ENCODE assay signal across 8 cellular contexts in genomic region chr6:36885461-36886401, GRCh38. TPM values are rescaled to one million over a fixed set of nuclear protein-coding genes. Genes with fewer than 3 reads are reported as not detected.
A peak's percentile ranks its signal among the peaks of the same experiment; 100 is the strongest.
DNase-seq lines count a peak whose midpoint lies in the region; ATAC-seq and TF ChIP-seq lines count a peak whose summit lies in the region.

Gene C6orf89, plus strand, starts transcription at chr6:36885952. Its CDS starts 13,493 bp downstream, at chr6:36899445.

- no peaks in the 10 kb centered on the region for H3K27me3 Mint-ChIP-seq in WTC11 (ENCODE audit: low read depth)

- CTCF ChIA-PET in WTC11 (lab: Charles Lee), result interaction anchor here (0.6 to 3.8 kb wide), 49 partner anchors 8 to 376 kb away, joined by 3 to 70 read pairs (median 4); partner anchors contain the start of genes MTCH1, PI16 and PPIL1

- H3K27ac Mint-ChIP-seq in WTC11, result peak within 1 kb of the TSS; percentile 96

- peaks cover 17% of the 10 kb centered on the region for H3K4me1 Mint-ChIP-seq in WTC11

- peak within 1 kb of the TSS; percentile 91 for H3K4me3 Mint-ChIP-seq in WTC11

- DNase-seq in AG10803 (ENCODE audit: low read depth) (peak; percentile 97), NCI-H226 (peak; percentile 93), WTC11 (ENCODE audit: low spot score) (peak; percentile 95), cardiac fibroblast (ENCODE audit: low read depth in 2 of 2) (peak; percentile 98), iPS-NIHi7 (ENCODE audit: extremely low spot score) (peak; percentile 94), smooth muscle cell of the brain vasculature (ENCODE audit: low read depth, low spot score) (peak; percentile 95)

- H3K9me3 Mint-ChIP-seq in WTC11, result peaks cover 8% of the 10 kb centered on the region

- peak; percentile 91 for TF ChIP-seq POLR2A in GM18951 (IDR thresholded peaks at IDR 0.05; ENCODE audit: extremely low read depth, insufficient read depth, insufficient read length)

- in situ Hi-C loops in GM18951 (cut with MboI; ENCODE audit: low sequenced_read_pairs, unreplicated experiment), result no loop called here

- peak; percentile 86 for TF ChIP-seq CTCF in AG10803 (conservative IDR thresholded peaks at IDR 0.05; ENCODE audit: low read length)
- TF ChIP-seq CTCF in WTC11 (IDR thresholded peaks at IDR 0.05), result peak; percentile 64
- peak; percentile 83 for TF ChIP-seq CTCF in cardiac fibroblast (IDR thresholded peaks at IDR 0.05; ENCODE audit: low read depth, low read length)

- POLR2A ChIA-PET in WTC11 (lab: Charles Lee), result interaction anchor here (1.4 kb wide), 1 partner anchor 11 kb away, joined by 8 read pairs; the partner anchor contains the start of gene PPIL1

- H3K4me3 ChIP-seq in AG10803 (ENCODE audit: low read length), result peak within 1 kb of the TSS; percentile 79
- peak within 1 kb of the TSS; percentile 72 to 85 for H3K4me3 ChIP-seq in cardiac fibroblast (replicated peaks in 1 of 2; ENCODE audit: low read depth in 2 of 2, low read length in 2 of 2)

- peaks cover 4% of the 10 kb centered on the region for H3K36me3 Mint-ChIP-seq in WTC11

- ATAC-seq in HG03196 (IDR thresholded peaks at IDR 0.05; ENCODE audit: unreplicated experiment), result peak; percentile 96
- peak; percentile 99 for ATAC-seq in WTC11

TF ChIP-seq in WTC11, 78 proteins besides CTCF, POLR2A, EP300 and RAD21 (continues in another document):
- no peak for TF ChIP-seq ZMAT4 (CRISPR knock-in tag; IDR thresholded peaks at IDR 0.05)
- no peak for TF ChIP-seq OVOL2 (CRISPR knock-in tag; IDR thresholded peaks at IDR 0.05; ENCODE audit: borderline replicate concordance)
- peak; percentile 99 for TF ChIP-seq ETV6 (CRISPR knock-in tag; IDR thresholded peaks at IDR 0.05)
- no peak for TF ChIP-seq KAT7 (CRISPR knock-in tag; IDR thresholded peaks at IDR 0.05; ENCODE audit: borderline replicate concordance)
- TF ChIP-seq RELA (CRISPR knock-in tag; IDR thresholded peaks at IDR 0.05; ENCODE audit: borderline replicate concordance), result no peak
- TF ChIP-seq ZNF512 (CRISPR knock-in tag; IDR thresholded peaks at IDR 0.05; ENCODE audit: borderline replicate concordance), result no peak
- TF ChIP-seq ARID4B (CRISPR knock-in tag; IDR thresholded peaks at IDR 0.05; ENCODE audit: borderline replicate concordance), result no peak; the same call in 1 of the 2 replicates
- no peak for TF ChIP-seq EMX1 (CRISPR knock-in tag; IDR thresholded peaks at IDR 0.05)
- peak; percentile 87; the same call in 1 of the 2 replicates for TF ChIP-seq GABPB1 (CRISPR knock-in tag; IDR thresholded peaks at IDR 0.05)
- peak; percentile 93 for TF ChIP-seq NR2C2 (CRISPR knock-in tag; IDR thresholded peaks at IDR 0.05)
- no peak for TF ChIP-seq ATF3 (CRISPR knock-in tag; conservative IDR thresholded peaks at IDR 0.05)
- no peak for TF ChIP-seq CREM (CRISPR knock-in tag; IDR thresholded peaks at IDR 0.05)
- TF ChIP-seq ATF6 (CRISPR knock-in tag; IDR thresholded peaks at IDR 0.05), result no peak
- 0 out of 2 replicates have a peak, but pooled peaks have one; percentile 38 for TF ChIP-seq E2F5 (CRISPR knock-in tag; IDR thresholded peaks at IDR 0.05)
- no peak for TF ChIP-seq FOXP4 (CRISPR knock-in tag; IDR thresholded peaks at IDR 0.05)
- TF ChIP-seq ZNF121 (CRISPR knock-in tag; IDR thresholded peaks at IDR 0.05), result no peak
- no peak for TF ChIP-seq TCF7 (CRISPR knock-in tag; IDR thresholded peaks at IDR 0.05; ENCODE audit: low read depth)
- no peak for TF ChIP-seq ZNF232 (CRISPR knock-in tag; IDR thresholded peaks at IDR 0.05)

RNA-seq across cellular contexts. Expression of gene C6orf89, which starts in this region (rescaled TPM):
- total RNA-seq in WTC11 (2021), result 13.2 to 15.6 TPM (median 15.0 TPM) in 3 replicates

Comparison
In these comparisons a context has a peak if more than half of its experiments do, and no peak if none do; other contexts are left out.
1. Peak in every context shown above with its lines: DNase-seq, ATAC-seq and H3K4me3 ChIP-seq.